19 cellular contexts compared by ENCODE assay signal in the genomic region with DNA sequence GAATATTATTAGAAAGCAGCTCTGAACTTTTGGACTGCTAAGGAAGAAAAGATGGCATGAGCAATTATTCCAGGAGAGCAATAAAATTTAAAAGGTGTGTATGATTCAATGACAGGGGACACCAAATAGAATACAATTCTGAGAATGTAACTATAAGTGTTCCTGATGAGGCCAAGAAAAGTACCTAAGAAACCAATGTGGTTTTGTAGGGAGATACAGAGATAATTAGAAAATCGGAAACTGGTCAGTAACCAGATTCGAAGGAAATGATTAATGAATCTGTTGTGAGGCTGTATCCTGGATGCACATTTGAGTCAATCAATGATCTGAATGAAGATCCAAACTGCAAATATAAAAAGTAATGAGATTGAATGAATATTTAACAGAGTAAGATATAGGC. TPM values are rescaled to one million over a fixed set of nuclear protein-coding genes. Genes with fewer than 3 reads are reported as not detected.
DNase-seq lines count a peak whose midpoint lies in the region; ATAC-seq lines count a peak whose summit lies in the region.
"Had no signal": no experiment of that assay in that cellular context is flagged by ENCODE, and none has a peak within 500 bp of the region (broad histone marks: within the 10 kb centered on the region; RNA-seq: fewer than 3 reads in every experiment).

No MANE protein-coding gene starts in this region.

- no peak overlapping the region for H3K4me3 Mint-ChIP-seq in activated CD4-positive, alpha-beta T cell treated with anti-CD3 and anti-CD28 coated beads, Interleukin-2, amount 10 ng/mL, durations not matched to agents 24 days and 14 days
- no peak overlapping the region for H3K4me3 Mint-ChIP-seq in activated naive CD4-positive, alpha-beta T cell treated with anti-CD3 and anti-CD28 coated beads, Interleukin-2, amount 50 U/mL, for 24 hours
- peak overlapping the region; percentile 1 for H3K4me3 Mint-ChIP-seq in stimulated activated effector memory CD8-positive, alpha-beta T cell treated with anti-CD3 and anti-CD28 coated beads, Interleukin-12 subunit alpha, Interleukin-12 subunit beta, amount 100 ng/mL, for 72 hours
- H3K4me3 Mint-ChIP-seq in naive thymus-derived CD4-positive, alpha-beta T cell, result no peak overlapping the region

- peak; percentile 76 for ATAC-seq in stimulated activated effector memory CD8-positive, alpha-beta T cell treated with anti-CD3 and anti-CD28 coated beads, Interleukin-12 subunit alpha, Interleukin-12 subunit beta, amount 100 ng/mL, for 72 hours
- no peak for ATAC-seq in HG03342 (IDR thresholded peaks at IDR 0.05; ENCODE audit: unreplicated experiment)
- no peak for ATAC-seq in naive thymus-derived CD4-positive, alpha-beta T cell
- ATAC-seq: HCT116, Right ventricle myocardium inferior had no signal

- H3K4me3 ChIP-seq in naive thymus-derived CD4-positive, alpha-beta T cell (ENCODE audit: low read length), result no peak overlapping the region
- H3K4me3 ChIP-seq: PC-9 had no signal

- POLR2A ChIA-PET in naive thymus-derived CD4-positive, alpha-beta T cell (lab: Charles Lee), result no interaction called here

- no peaks in the 10 kb centered on the region for H3K27me3 Mint-ChIP-seq in activated CD4-positive, alpha-beta T cell treated with anti-CD3 and anti-CD28 coated beads, Interleukin-2, amount 10 ng/mL, durations not matched to agents 24 days and 14 days
- H3K27me3 Mint-ChIP-seq in activated naive CD4-positive, alpha-beta T cell treated with anti-CD3 and anti-CD28 coated beads, Interleukin-2, amount 50 U/mL, for 24 hours, result no peaks in the 10 kb centered on the region
- no peaks in the 10 kb centered on the region for H3K27me3 Mint-ChIP-seq in naive thymus-derived CD4-positive, alpha-beta T cell

- H3K27ac ChIP-seq in naive thymus-derived CD4-positive, alpha-beta T cell (ENCODE audit: low read depth, low read length), result no peak overlapping the region
- H3K27ac ChIP-seq: PC-9 had no signal

- no peak for DNase-seq in activated CD4-positive, alpha-beta T cell treated with anti-CD3 and anti-CD28 coated beads, Interleukin-2, amount 10 ng/mL, durations not matched to agents 24 days and 14 days
- DNase-seq in activated CD4-positive, alpha-beta T cell treated with anti-CD3 and anti-CD28 coated beads, Interleukin-2, amount 50 U/mL, for 1 hour, result no peak
- no peak for DNase-seq in activated naive CD4-positive, alpha-beta T cell treated with Interleukin-2 at 50 U/mL for 16 hours
- DNase-seq in stimulated activated effector memory CD8-positive, alpha-beta T cell treated with anti-CD3 and anti-CD28 coated beads, Interleukin-12 subunit alpha, Interleukin-12 subunit beta, amount 100 ng/mL, for 72 hours (ENCODE audit: low spot score in 2 of 2), result no peak
- DNase-seq in naive thymus-derived CD4-positive, alpha-beta T cell, result no peak
- DNase-seq: Calu3, DMS79 treated with DMSO at 0.1 percent for 48 hours, GF-D8, NCI-H1048, NCI-H1417 treated with DMSO at 0.1 percent for 48 hours, NCI-H1694 treated with DMSO at 0.1 percent for 48 hours, NCI-H2081, NCI-H2227 treated with DMSO at 0.1 percent for 48 hours, NCI-H526 treated with DMSO at 0.1 percent for 48 hours, PC-9 had no signal

- H3K4me1 Mint-ChIP-seq in activated CD4-positive, alpha-beta T cell treated with anti-CD3 and anti-CD28 coated beads, Interleukin-2, amount 10 ng/mL, durations not matched to agents 24 days and 14 days, result peaks cover 25% of the 10 kb centered on the region
- peaks cover 38% of the 10 kb centered on the region for H3K4me1 Mint-ChIP-seq in activated naive CD4-positive, alpha-beta T cell treated with anti-CD3 and anti-CD28 coated beads, Interleukin-2, amount 50 U/mL, for 24 hours
- H3K4me1 Mint-ChIP-seq in stimulated activated effector memory CD8-positive, alpha-beta T cell treated with anti-CD3 and anti-CD28 coated beads, Interleukin-12 subunit alpha, Interleukin-12 subunit beta, amount 100 ng/mL, for 72 hours, result peaks cover 36% of the 10 kb centered on the region
- peaks cover 22 to 43% (median 31%) of the 10 kb centered on the region in 7 donors for H3K4me1 Mint-ChIP-seq in naive thymus-derived CD4-positive, alpha-beta T cell

- H3K9me3 Mint-ChIP-seq in activated CD4-positive, alpha-beta T cell treated with anti-CD3 and anti-CD28 coated beads, Interleukin-2, amount 10 ng/mL, durations not matched to agents 24 days and 14 days, result peaks cover 4% of the 10 kb centered on the region
- peaks cover 5% of the 10 kb centered on the region for H3K9me3 Mint-ChIP-seq in activated naive CD4-positive, alpha-beta T cell treated with anti-CD3 and anti-CD28 coated beads, Interleukin-2, amount 50 U/mL, for 24 hours
- H3K9me3 Mint-ChIP-seq in stimulated activated effector memory CD8-positive, alpha-beta T cell treated with anti-CD3 and anti-CD28 coated beads, Interleukin-12 subunit alpha, Interleukin-12 subunit beta, amount 100 ng/mL, for 72 hours, result peaks cover 4% of the 10 kb centered on the region
- peaks cover 0 to 11% (median 6%) of the 10 kb centered on the region in 11 donors for H3K9me3 Mint-ChIP-seq in naive thymus-derived CD4-positive, alpha-beta T cell

- CTCF ChIA-PET in naive thymus-derived CD4-positive, alpha-beta T cell (lab: Charles Lee), result no interaction called here

- H3K36me3 ChIP-seq in naive thymus-derived CD4-positive, alpha-beta T cell (ENCODE audit: control insufficient read depth in 2 of 3, insufficient read depth in 3 of 3, low read length in 3 of 3), result peaks cover 5 to 73% (median 18%) of the 10 kb centered on the region in 3 experiments

- H3K27me3 ChIP-seq in naive thymus-derived CD4-positive, alpha-beta T cell (ENCODE audit: control insufficient read depth in 2 of 2, insufficient read depth in 2 of 2, low read length in 2 of 2), result no peaks in the 10 kb centered on the region

- peaks cover 12 to 13% of the 10 kb centered on the region in 2 donors for H3K4me1 ChIP-seq in naive thymus-derived CD4-positive, alpha-beta T cell (ENCODE audit: control insufficient read depth in 2 of 2, insufficient read depth in 2 of 2, low read length in 2 of 2)

- H3K9me3 ChIP-seq in naive thymus-derived CD4-positive, alpha-beta T cell (ENCODE audit: control insufficient read depth in 2 of 3, low read length in 3 of 3), result peaks cover 0 to 7% (median 0%) of the 10 kb centered on the region in 3 experiments

- peak overlapping the region; percentile 32 for H3K27ac Mint-ChIP-seq in activated CD4-positive, alpha-beta T cell treated with anti-CD3 and anti-CD28 coated beads, Interleukin-2, amount 10 ng/mL, durations not matched to agents 24 days and 14 days
- H3K27ac Mint-ChIP-seq in activated naive CD4-positive, alpha-beta T cell treated with anti-CD3 and anti-CD28 coated beads, Interleukin-2, amount 50 U/mL, for 24 hours, result peak overlapping the region; percentile 37
- H3K27ac Mint-ChIP-seq in stimulated activated effector memory CD8-positive, alpha-beta T cell treated with anti-CD3 and anti-CD28 coated beads, Interleukin-12 subunit alpha, Interleukin-12 subunit beta, amount 100 ng/mL, for 72 hours, result peak overlapping the region; percentile 38
- H3K27ac Mint-ChIP-seq in naive thymus-derived CD4-positive, alpha-beta T cell, result no peak overlapping the region

- H3K36me3 Mint-ChIP-seq in activated CD4-positive, alpha-beta T cell treated with anti-CD3 and anti-CD28 coated beads, Interleukin-2, amount 10 ng/mL, durations not matched to agents 24 days and 14 days (ENCODE audit: low read depth), result peaks cover 73% of the 10 kb centered on the region
- peaks cover 29% of the 10 kb centered on the region for H3K36me3 Mint-ChIP-seq in activated naive CD4-positive, alpha-beta T cell treated with anti-CD3 and anti-CD28 coated beads, Interleukin-2, amount 50 U/mL, for 24 hours
- H3K36me3 Mint-ChIP-seq in stimulated activated effector memory CD8-positive, alpha-beta T cell treated with anti-CD3 and anti-CD28 coated beads, Interleukin-12 subunit alpha, Interleukin-12 subunit beta, amount 100 ng/mL, for 72 hours, result peaks cover 95% of the 10 kb centered on the region
- H3K36me3 Mint-ChIP-seq in naive thymus-derived CD4-positive, alpha-beta T cell, result peaks cover 21 to 47% (median 40%) of the 10 kb centered on the region in 5 donors

- intact Hi-C loops in activated CD4-positive, alpha-beta T cell treated with anti-CD3 and anti-CD28 coated beads, Interleukin-2, amount 10 ng/mL, durations not matched to agents 24 days and 14 days (cut with micrococcal nuclease), result loop anchor here (10.0 kb wide), 1 partner anchor 317 kb away; no protein-coding TSS in a partner anchor
- intact Hi-C loops in naive thymus-derived CD4-positive, alpha-beta T cell (cut with micrococcal nuclease), result no loop called here

RNA-seq across cellular contexts. Expression of a gene that starts 6.0 kb away (rescaled TPM):
- total RNA-seq in activated CD4-positive, alpha-beta T cell treated with anti-CD3 and anti-CD28 coated beads, Interleukin-2, amount 10 ng/mL, durations not matched to agents 24 days and 14 days, result 17.7 and 18.5 TPM in 2 replicates
- 10 to 100 TPM; 13.6 to 23.0 (median 20.9) TPM for total RNA-seq in naive thymus-derived CD4-positive, alpha-beta T cell
- 10 to 100 TPM; 21.9 to 30.0 TPM for polyA plus RNA-seq in naive thymus-derived CD4-positive, alpha-beta T cell

RNA-seq across cellular contexts. Expression of a gene that starts 7.3 kb away (rescaled TPM):
- 154 and 158 TPM in 2 replicates for total RNA-seq in activated CD4-positive, alpha-beta T cell treated with anti-CD3 and anti-CD28 coated beads, Interleukin-2, amount 10 ng/mL, durations not matched to agents 24 days and 14 days
- 100 to 1,000 TPM in 3 of 5 experiments, 10 to 100 TPM in 2; 74.6 to 130 (median 118) TPM for total RNA-seq in naive thymus-derived CD4-positive, alpha-beta T cell
- 10 to 100 TPM; 50.7 to 71.2 TPM for polyA plus RNA-seq in naive thymus-derived CD4-positive, alpha-beta T cell

Comparison
In these comparisons a context has a peak if more than half of its experiments do, and no peak if none do; other contexts are left out.
1. H3K27ac Mint-ChIP-seq: peak in activated CD4-positive, alpha-beta T cell treated with anti-CD3 and anti-CD28 coated beads, Interleukin-2, amount 10 ng/mL, durations not matched to agents 24 days and 14 days (single experiment), activated naive CD4-positive, alpha-beta T cell treated with anti-CD3 and anti-CD28 coated beads, Interleukin-2, amount 50 U/mL, for 24 hours (single experiment) and stimulated activated effector memory CD8-positive, alpha-beta T cell treated with anti-CD3 and anti-CD28 coated beads, Interleukin-12 subunit alpha, Interleukin-12 subunit beta, amount 100 ng/mL, for 72 hours (single experiment); none in naive thymus-derived CD4-positive, alpha-beta T cell (0 of 9).